ENCODE assay signal across 22 cellular contexts in genomic region chr19:56099638-56100539, GRCh38. TPM values are rescaled to one million over a fixed set of nuclear protein-coding genes. Genes with fewer than 3 reads are reported as not detected.
DNase-seq lines count a peak whose midpoint lies in the region; ATAC-seq, FAIRE-seq and TF ChIP-seq lines count a peak whose summit lies in the region.
"Had no signal": no experiment of that assay in that cellular context is flagged by ENCODE, and none has a peak within 500 bp of the region (broad histone marks: within the 10 kb centered on the region; RNA-seq: fewer than 3 reads in every experiment).

No MANE protein-coding gene starts in this region.

- no peaks in the 10 kb centered on the region for H3K9me3 Mint-ChIP-seq in stimulated activated naive CD8-positive, alpha-beta T cell treated with anti-CD3 and anti-CD28 coated beads, Interleukin-15, amount 100 ng/mL, for 72 hours

- H3K27me3 ChIP-seq in K562 (ENCODE audit: control insufficient read depth in 2 of 2, insufficient read depth in 2 of 2, low read length in 2 of 2) (no peaks in the 10 kb centered on the region), right lobe of liver (no peaks in the 10 kb centered on the region)
- H3K27me3 ChIP-seq: MG63 had no signal

- H3K4me1 ChIP-seq in K562 (replicated peaks in 1 of 2; ENCODE audit: control insufficient read depth in 2 of 2, insufficient read depth in 2 of 2, low read length in 2 of 2), result peaks cover 0 to 22% of the 10 kb centered on the region in 2 experiments; a peak in 1 of 5 replicates
- peaks cover 0 to 5% (median 2%) of the 10 kb centered on the region in 4 donors for H3K4me1 ChIP-seq in right lobe of liver

- no peak for TF ChIP-seq EP300 in K562 (IDR thresholded peaks at IDR 0.05; ENCODE audit: low read length)

- intact Hi-C loops in K562 (cut with micrococcal nuclease) (no loop called here), right lobe of liver (cut with DNase I) (loop anchor here (10.0 kb wide), 2 partner anchors 65 to 75 kb away; partner anchors contain the start of gene GALP (in 1 of the 2))

- no peak overlapping the region for H3K9ac ChIP-seq in K562 (ENCODE audit: insufficient read depth in 1 of 2, low read depth in 2 of 2, low read length in 2 of 2)

- no TSS peak for BruUV-seq in K562 (replicated peaks; lab: Mats Ljungman, UMichigan)

- H3K4me1 Mint-ChIP-seq in stimulated activated naive CD8-positive, alpha-beta T cell treated with anti-CD3 and anti-CD28 coated beads, Interleukin-15, amount 100 ng/mL, for 72 hours, result peaks cover 23% of the 10 kb centered on the region

- no peak overlapping the region for H3K4me2 ChIP-seq in K562 (ENCODE audit: insufficient read depth, low read length)

- CTCF ChIA-PET in K562 (lab: Yijun Ruan, JAX; ENCODE audit: low intra/inter-chr PET ratio), result no interaction called here

- H4K20me1 ChIP-seq in K562 (replicated peaks; ENCODE audit: control insufficient read depth, insufficient read depth, low read length), result no peaks in the 10 kb centered on the region

- FAIRE-seq in K562 (lab: Jason Lieb, UNC), result no peak
- FAIRE-seq: A204.1, RCC 7860 had no signal

- no peak overlapping the region for H3K4me3 Mint-ChIP-seq in stimulated activated naive CD8-positive, alpha-beta T cell treated with anti-CD3 and anti-CD28 coated beads, Interleukin-15, amount 100 ng/mL, for 72 hours
- H3K4me3 Mint-ChIP-seq: B cell, CD14-positive monocyte had no signal

- no peak overlapping the region for H2AFZ ChIP-seq in K562 (ENCODE audit: low read depth, low read length)

- no peak overlapping the region for H3K4me3 ChIP-seq in K562
- H3K4me3 ChIP-seq in right lobe of liver, result no peak overlapping the region
- H3K4me3 ChIP-seq: MG63 had no signal

- in situ Hi-C loops in K562 (cut with MboI), result no loop called here

- peaks cover 73% of the 10 kb centered on the region for H3K79me2 ChIP-seq in K562 (ENCODE audit: control insufficient read depth, insufficient read depth, low read length)

- peak overlapping the region; percentile 19 to 85 for H3K27ac Mint-ChIP-seq in stimulated activated naive CD8-positive, alpha-beta T cell treated with anti-CD3 and anti-CD28 coated beads, Interleukin-15, amount 100 ng/mL, for 72 hours
- H3K27ac Mint-ChIP-seq: B cell had no signal

- no peak for ATAC-seq in stimulated activated naive CD8-positive, alpha-beta T cell treated with anti-CD3 and anti-CD28 coated beads, Interleukin-15, amount 100 ng/mL, for 72 hours
- no peak for ATAC-seq in stimulated activated naive CD8-positive, alpha-beta T cell treated with anti-CD3 and anti-CD28 coated beads, Interleukin-15, Interleukin-2, amounts not matched to agents 100 U/mL and 50 U/mL, for 24 hours
- ATAC-seq in K562, result no peak
- ATAC-seq in right lobe of liver, result no peak
- no peak for ATAC-seq in GM18858 (IDR thresholded peaks at IDR 0.05; ENCODE audit: unreplicated experiment)
- ATAC-seq: HCT116 had no signal

- no peaks in the 10 kb centered on the region for H3K9me1 ChIP-seq in K562 (ENCODE audit: control insufficient read depth, insufficient read depth, low read length)

- POLR2A ChIA-PET in K562 (lab: Yijun Ruan, JAX), result no interaction called here

- H3K9me3 ChIP-seq in K562 (replicated peaks; ENCODE audit: control insufficient read depth, insufficient read depth, low read depth, low read length), result peaks cover 2% of the 10 kb centered on the region; the same call in 1 of the 2 replicates
- no peaks in the 10 kb centered on the region for H3K9me3 ChIP-seq in right lobe of liver
- H3K9me3 ChIP-seq: MG63 had no signal

- no peak for DNase-seq in stimulated activated naive CD8-positive, alpha-beta T cell treated with anti-CD3 and anti-CD28 coated beads, Interleukin-15, amount 100 ng/mL, for 72 hours
- no peak for DNase-seq in stimulated activated naive CD8-positive, alpha-beta T cell treated with anti-CD3 and anti-CD28 coated beads, Interleukin-15, Interleukin-2, amounts not matched to agents 100 U/mL and 50 U/mL, for 24 hours
- DNase-seq in K562 (ENCODE audit: extremely low read depth in 1 of 4, low spot score in 3 of 4) (no peak), right lobe of liver (peak in 2 of 3 donors; percentile 21 to 48), AG08395 (ENCODE audit: low spot score) (no peak)
- DNase-seq in activated effector memory CD4-positive, alpha-beta T cell treated with anti-CD3 and anti-CD28 coated beads, Interleukin-2, amount 50 U/mL, for 16 hours, result no peak
- DNase-seq: DMS53, EL, GF-D8, GOT3, MG63, NCI-H1417, NCI-H1694 treated with DMSO at 0.1 percent for 48 hours, NCI-H446, NCI-H526, Right ventricle myocardium superior had no signal

- TF ChIP-seq CTCF in K562 (IDR thresholded peaks at IDR 0.05 in 2 of 3, conservative IDR thresholded peaks at IDR 0.05 in 1 of 3; ENCODE audit: insufficient read depth in 2 of 3, low read depth in 1 of 3, low read length in 3 of 3) (no peak), right lobe of liver (IDR thresholded peaks at IDR 0.05) (no peak)

- H3K36me3 ChIP-seq in K562 (ENCODE audit: control insufficient read depth, insufficient read depth, low read length) (peaks cover 79% of the 10 kb centered on the region), right lobe of liver (peaks cover 0 to 16% (median 4%) of the 10 kb centered on the region in 4 donors)

- H3K27me3 Mint-ChIP-seq in stimulated activated naive CD8-positive, alpha-beta T cell treated with anti-CD3 and anti-CD28 coated beads, Interleukin-15, amount 100 ng/mL, for 72 hours, result no peaks in the 10 kb centered on the region
- H3K27me3 Mint-ChIP-seq: B cell had no signal

- TF ChIP-seq RAD21 in K562 (CRISPR knock-in tag; conservative IDR thresholded peaks at IDR 0.05 in 1 of 2, IDR thresholded peaks at IDR 0.05 in 1 of 2), result no peak

- over 99% methylated on average over 20 of the region's 31 CpGs for WGBS in K562 (ENCODE audit: insufficient coverage, low coverage, missing lambda C conversion rate)
- whole genome bisulfite sequencing in right lobe of liver (ENCODE audit: insufficient coverage, low coverage, low lambda C conversion rate, missing lambda C conversion rate), result no CpG with 5 or more reads among the region's 31 CpGs

- H3K27ac ChIP-seq in K562 (ENCODE audit: extremely low read depth, low read depth, low read length) (no peak overlapping the region), right lobe of liver (no peak overlapping the region)

- TF ChIP-seq POLR2A in K562 (conservative IDR thresholded peaks at IDR 0.05) (no peak), right lobe of liver (IDR thresholded peaks at IDR 0.05) (no peak)

TF ChIP-seq in K562, 482 proteins besides CTCF, POLR2A, EP300 and RAD21 (continues in another document):
- TF ChIP-seq ATF3 (IDR thresholded peaks at IDR 0.05) (no peak), ATF3 (CRISPR knock-in tag; conservative IDR thresholded peaks at IDR 0.05) (no peak)

RNA-seq across cellular contexts. Expression of gene ZNF787, which starts 21.2 kb away (rescaled TPM):
- total RNA-seq in K562 (2011; cell fraction: chromatin; rRNA removed; ENCODE audit: low replicate concordance), result 17.6 and 47.4 TPM in 2 replicates
- total RNA-seq in K562 (2011; cell fraction: nucleolus; rRNA removed), result 27.8 and 29.1 TPM in 2 replicates
- total RNA-seq in K562 (2011; cell fraction: nucleoplasm; rRNA removed), result 19.5 and 20.7 TPM in 2 replicates
- total RNA-seq in K562 (2014; rRNA removed) (77.6 and 84.0 TPM in 2 replicates), K562 (2014; rRNA removed; fragmentation: Illumina TruSeq; extraction: Trizol) (5.3 and 5.7 TPM in 2 replicates), K562 (2015; rRNA removed; fragmentation: Illumina TruSeq; extraction: Trizol) (26.1 and 30.6 TPM in 2 replicates), K562 (2021) (65.9 and 73.8 TPM in 2 replicates), right lobe of liver (10 to 100 TPM; 15.8 to 26.0 (median 22.5) TPM)
- polyA plus RNA-seq in K562 (2011; rRNA removed) (7.3 and 10.9 TPM in 2 replicates), K562 (2014; fragmentation: Illumina TruSeq; extraction: Trizol) (6.9 and 20.9 TPM in 2 replicates), K562 (2014; fragmentation: Nextera tagmentation; extraction: Ambion mirVana) (under 1 TPM; 0.45 to 0.53 TPM), K562 (2014; rRNA removed) (51.1 and 54.4 TPM in 2 replicates)
- 11.1 and 55.5 TPM in 2 replicates for polyA plus RNA-seq in K562 (2011; cell fraction: cytosol; rRNA removed)
- polyA plus RNA-seq in K562 (2011; cell fraction: nucleus; rRNA removed), result 10.4 and 17.2 TPM in 2 replicates
- polyA plus RNA-seq in K562 (2012), result 35.3 and 37.8 TPM in 2 replicates
- polyA minus RNA-seq in K562 (2011; rRNA and poly(A)+ RNA removed), result 1.8 and 3.2 TPM in 2 replicates
- 20.8 and 30.9 TPM in 2 replicates for polyA minus RNA-seq in K562 (2011; cell fraction: cytosol; rRNA and poly(A)+ RNA removed)
- 6.3 and 6.7 TPM in 2 replicates for polyA minus RNA-seq in K562 (2011; cell fraction: nucleus; rRNA and poly(A)+ RNA removed)

RNA-seq across cellular contexts. Expression of gene ZNF444, which starts 41.2 kb away (rescaled TPM):
- total RNA-seq in K562 (2011; cell fraction: chromatin; rRNA removed; ENCODE audit: low replicate concordance), result 10.3 and 22.0 TPM in 2 replicates
- total RNA-seq in K562 (2011; cell fraction: nucleolus; rRNA removed), result 14.7 and 18.6 TPM in 2 replicates
- total RNA-seq in K562 (2011; cell fraction: nucleoplasm; rRNA removed), result 13.4 and 17.9 TPM in 2 replicates
- total RNA-seq in K562 (2014; rRNA removed), result 20.0 and 20.8 TPM in 2 replicates
- 2.0 and 2.8 TPM in 2 replicates for total RNA-seq in K562 (2014; rRNA removed; fragmentation: Illumina TruSeq; extraction: Trizol)
- 6.9 and 7.0 TPM in 2 replicates for total RNA-seq in K562 (2015; rRNA removed; fragmentation: Illumina TruSeq; extraction: Trizol)
- total RNA-seq in K562 (2021), result 38.8 and 40.0 TPM in 2 replicates
- polyA plus RNA-seq in K562 (2011; rRNA removed), result 6.1 and 7.4 TPM in 2 replicates
- polyA plus RNA-seq in K562 (2011; cell fraction: cytosol; rRNA removed), result 14.2 and 42.2 TPM in 2 replicates
- polyA plus RNA-seq in K562 (2011; cell fraction: nucleus; rRNA removed), result 10.7 and 21.0 TPM in 2 replicates
- 17.4 and 18.2 TPM in 2 replicates for polyA plus RNA-seq in K562 (2012)
- polyA plus RNA-seq in K562 (2014; fragmentation: Illumina TruSeq; extraction: Trizol), result 7.7 and 10.6 TPM in 2 replicates
- under 1 TPM; 0.39 to 0.49 TPM for polyA plus RNA-seq in K562 (2014; fragmentation: Nextera tagmentation; extraction: Ambion mirVana)
- 24.3 and 28.4 TPM in 2 replicates for polyA plus RNA-seq in K562 (2014; rRNA removed)
- 2.2 and 4.2 TPM in 2 replicates for polyA minus RNA-seq in K562 (2011; rRNA and poly(A)+ RNA removed)
- 8.6 and 9.5 TPM in 2 replicates for polyA minus RNA-seq in K562 (2011; cell fraction: cytosol; rRNA and poly(A)+ RNA removed)
- 2.8 and 3.4 TPM in 2 replicates for polyA minus RNA-seq in K562 (2011; cell fraction: nucleus; rRNA and poly(A)+ RNA removed)
- 10 to 100 TPM; 23.2 to 38.4 (median 30.8) TPM for total RNA-seq in right lobe of liver

Comparison
In these comparisons a context has a peak if more than half of its experiments do, and no peak if none do; other contexts are left out.
1. DNase-seq: peak in right lobe of liver (2 of 3); none in stimulated activated naive CD8-positive, alpha-beta T cell treated with anti-CD3 and anti-CD28 coated beads, Interleukin-15, amount 100 ng/mL, for 72 hours (0 of 2), stimulated activated naive CD8-positive, alpha-beta T cell treated with anti-CD3 and anti-CD28 coated beads, Interleukin-15, Interleukin-2, amounts not matched to agents 100 U/mL and 50 U/mL, for 24 hours (single experiment), K562 (0 of 4), AG08395 (single experiment) and activated effector memory CD4-positive, alpha-beta T cell treated with anti-CD3 and anti-CD28 coated beads, Interleukin-2, amount 50 U/mL, for 16 hours (single experiment).